1 cellular context compared by ENCODE assay signal in genomic region chr2:181894381-181894780, GRCh38.
TF ChIP-seq lines count a peak whose summit lies in the region.

No MANE protein-coding gene starts in this region.

TF ChIP-seq in SK-N-SH treated with all-trans-retinoic acid at 6 μM for 48 hours, 23 proteins besides CTCF, POLR2A, EP300 and RAD21 (continued from another document):
- no peak for TF ChIP-seq PATZ1 (CRISPR knock-in tag; IDR thresholded peaks at IDR 0.05; ENCODE audit: borderline replicate concordance)
